Comparison of ENCODE assay signal across 1 cellular context in the genomic region with DNA sequence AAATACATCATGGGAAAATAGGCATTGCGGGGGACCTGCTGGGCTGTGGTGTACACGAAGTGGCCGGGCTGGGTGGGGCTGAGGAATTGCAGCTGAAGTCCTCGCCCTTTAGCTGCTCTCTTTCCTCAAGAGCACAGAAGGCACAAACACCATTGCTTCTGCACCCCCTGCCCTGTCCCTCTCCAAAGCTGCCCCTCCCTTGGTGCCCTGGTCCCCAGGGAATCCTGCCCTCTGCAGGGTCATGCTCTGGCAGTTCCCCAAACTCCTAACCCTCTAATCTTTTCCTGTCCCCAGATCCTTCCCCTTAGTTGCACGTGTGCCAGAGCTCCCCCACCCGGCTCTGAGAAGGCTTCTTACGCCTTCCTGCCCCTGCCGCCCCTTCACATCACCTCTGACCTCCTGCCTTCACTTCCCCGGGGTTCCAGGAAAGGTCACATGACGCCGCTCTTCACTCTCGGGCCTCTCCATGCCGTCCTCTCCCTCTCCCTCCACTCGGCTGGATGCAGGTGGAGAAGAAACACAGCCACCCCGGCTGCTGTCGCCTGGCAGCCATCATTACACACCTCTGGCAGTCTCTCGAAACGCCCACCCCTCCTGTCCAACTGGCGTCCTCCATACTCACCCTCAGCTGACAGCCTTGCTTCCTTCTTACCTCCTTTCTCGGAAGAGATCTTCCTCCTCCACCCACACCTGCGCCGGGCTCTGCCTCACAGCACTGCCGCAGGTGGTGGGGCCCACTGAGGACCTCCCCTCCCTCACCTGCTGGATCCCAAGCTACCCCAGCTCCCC.
A peak's percentile ranks its signal among the peaks of the same experiment; 100 is the strongest.
TF ChIP-seq lines count a peak whose summit lies in the region.

No MANE protein-coding gene starts in this region.

TF ChIP-seq in HEK293, 187 proteins besides CTCF, POLR2A, EP300 and RAD21 (continued from another document):
- no peak for TF ChIP-seq ZNF169 (tag by site-specific recombination; IDR thresholded peaks at IDR 0.05)
- no peak for TF ChIP-seq ZNF324 (tag by site-specific recombination; IDR thresholded peaks at IDR 0.05)
- TF ChIP-seq ZNF621 (tag by site-specific recombination; IDR thresholded peaks at IDR 0.05): no peak
- TF ChIP-seq, protein P1, sequence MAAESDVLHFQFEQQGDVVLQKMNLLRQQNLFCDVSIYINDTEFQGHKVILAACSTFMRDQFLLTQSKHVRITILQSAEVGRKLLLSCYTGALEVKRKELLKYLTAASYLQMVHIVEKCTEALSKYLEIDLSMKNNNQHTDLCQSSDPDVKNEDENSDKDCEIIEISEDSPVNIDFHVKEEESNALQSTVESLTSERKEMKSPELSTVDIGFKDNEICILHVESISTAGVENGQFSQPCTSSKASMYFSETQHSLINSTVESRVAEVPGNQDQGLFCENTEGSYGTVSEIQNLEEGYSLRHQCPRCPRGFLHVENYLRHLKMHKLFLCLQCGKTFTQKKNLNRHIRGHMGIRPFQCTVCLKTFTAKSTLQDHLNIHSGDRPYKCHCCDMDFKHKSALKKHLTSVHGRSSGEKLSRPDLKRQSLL (tag by site-specific recombination; IDR thresholded peaks at IDR 0.05): no peak
- TF ChIP-seq, protein P2, sequence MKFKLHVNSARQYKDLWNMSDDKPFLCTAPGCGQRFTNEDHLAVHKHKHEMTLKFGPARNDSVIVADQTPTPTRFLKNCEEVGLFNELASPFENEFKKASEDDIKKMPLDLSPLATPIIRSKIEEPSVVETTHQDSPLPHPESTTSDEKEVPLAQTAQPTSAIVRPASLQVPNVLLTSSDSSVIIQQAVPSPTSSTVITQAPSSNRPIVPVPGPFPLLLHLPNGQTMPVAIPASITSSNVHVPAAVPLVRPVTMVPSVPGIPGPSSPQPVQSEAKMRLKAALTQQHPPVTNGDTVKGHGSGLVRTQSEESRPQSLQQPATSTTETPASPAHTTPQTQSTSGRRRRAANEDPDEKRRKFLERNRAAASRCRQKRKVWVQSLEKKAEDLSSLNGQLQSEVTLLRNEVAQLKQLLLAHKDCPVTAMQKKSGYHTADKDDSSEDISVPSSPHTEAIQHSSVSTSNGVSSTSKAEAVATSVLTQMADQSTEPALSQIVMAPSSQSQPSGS (tag by site-specific recombination; IDR thresholded peaks at IDR 0.05; ENCODE audit: low read depth): no peak
- no peak for TF ChIP-seq ZSCAN16 (tag by site-specific recombination; IDR thresholded peaks at IDR 0.05)
- peak; percentile 34; the same call in 1 of the 2 replicates for TF ChIP-seq EGR2 (tag by site-specific recombination; IDR thresholded peaks at IDR 0.05; ENCODE audit: low read depth)
- TF ChIP-seq BCL11A (tag by site-specific recombination; IDR thresholded peaks at IDR 0.05; ENCODE audit: low read depth): no peak
- TF ChIP-seq ZNF175 (tag by site-specific recombination; IDR thresholded peaks at IDR 0.05): no peak
- TF ChIP-seq TRIM28 (IDR thresholded peaks at IDR 0.05; ENCODE audit: borderline replicate concordance, low read length): no peak
- no peak for TF ChIP-seq ZNF19 (tag by site-specific recombination; IDR thresholded peaks at IDR 0.05; ENCODE audit: low read depth)
- no peak for TF ChIP-seq ZNF114 (tag by site-specific recombination; IDR thresholded peaks at IDR 0.05)
- no peak for TF ChIP-seq YY2 (tag by site-specific recombination; IDR thresholded peaks at IDR 0.05)
- no peak for TF ChIP-seq ZNF48 (tag by site-specific recombination; IDR thresholded peaks at IDR 0.05)
- no peak for TF ChIP-seq ZNF830 (tag by site-specific recombination; IDR thresholded peaks at IDR 0.05; ENCODE audit: low read depth)
- TF ChIP-seq KLF1 (tag by site-specific recombination; IDR thresholded peaks at IDR 0.05): 0 out of 2 replicates have a peak, but pooled peaks have one; percentile 12
- no peak for TF ChIP-seq ZNF792 (tag by site-specific recombination; IDR thresholded peaks at IDR 0.05)
- no peak for TF ChIP-seq ZNF473 (tag by site-specific recombination; IDR thresholded peaks at IDR 0.05)
- no peak for TF ChIP-seq ZBTB48 (tag by site-specific recombination; IDR thresholded peaks at IDR 0.05)
- TF ChIP-seq ZNF623 (tag by site-specific recombination; IDR thresholded peaks at IDR 0.05): no peak
- no peak for TF ChIP-seq ZNF335 (tag by site-specific recombination; conservative IDR thresholded peaks at IDR 0.05)
- no peak for TF ChIP-seq ZNF366 (tag by site-specific recombination; conservative IDR thresholded peaks at IDR 0.05)
- TF ChIP-seq, protein P3, sequence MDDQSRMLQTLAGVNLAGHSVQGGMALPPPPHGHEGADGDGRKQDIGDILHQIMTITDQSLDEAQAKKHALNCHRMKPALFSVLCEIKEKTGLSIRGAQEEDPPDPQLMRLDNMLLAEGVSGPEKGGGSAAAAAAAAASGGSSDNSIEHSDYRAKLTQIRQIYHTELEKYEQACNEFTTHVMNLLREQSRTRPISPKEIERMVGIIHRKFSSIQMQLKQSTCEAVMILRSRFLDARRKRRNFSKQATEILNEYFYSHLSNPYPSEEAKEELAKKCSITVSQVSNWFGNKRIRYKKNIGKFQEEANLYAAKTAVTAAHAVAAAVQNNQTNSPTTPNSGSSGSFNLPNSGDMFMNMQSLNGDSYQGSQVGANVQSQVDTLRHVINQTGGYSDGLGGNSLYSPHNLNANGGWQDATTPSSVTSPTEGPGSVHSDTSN (CRISPR knock-in tag; IDR thresholded peaks at IDR 0.05): no peak
- no peak for TF ChIP-seq ZNF785 (tag by site-specific recombination; IDR thresholded peaks at IDR 0.05)
- TF ChIP-seq, protein P4, sequence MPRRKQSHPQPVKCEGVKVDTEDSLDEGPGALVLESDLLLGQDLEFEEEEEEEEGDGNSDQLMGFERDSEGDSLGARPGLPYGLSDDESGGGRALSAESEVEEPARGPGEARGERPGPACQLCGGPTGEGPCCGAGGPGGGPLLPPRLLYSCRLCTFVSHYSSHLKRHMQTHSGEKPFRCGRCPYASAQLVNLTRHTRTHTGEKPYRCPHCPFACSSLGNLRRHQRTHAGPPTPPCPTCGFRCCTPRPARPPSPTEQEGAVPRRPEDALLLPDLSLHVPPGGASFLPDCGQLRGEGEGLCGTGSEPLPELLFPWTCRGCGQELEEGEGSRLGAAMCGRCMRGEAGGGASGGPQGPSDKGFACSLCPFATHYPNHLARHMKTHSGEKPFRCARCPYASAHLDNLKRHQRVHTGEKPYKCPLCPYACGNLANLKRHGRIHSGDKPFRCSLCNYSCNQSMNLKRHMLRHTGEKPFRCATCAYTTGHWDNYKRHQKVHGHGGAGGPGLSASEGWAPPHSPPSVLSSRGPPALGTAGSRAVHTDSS (tag by site-specific recombination; IDR thresholded peaks at IDR 0.05): no peak
- no peak for TF ChIP-seq SCRT2 (tag by site-specific recombination; IDR thresholded peaks at IDR 0.05)
- no peak for TF ChIP-seq ZNF211 (tag by site-specific recombination; IDR thresholded peaks at IDR 0.05; ENCODE audit: low read depth)
- TF ChIP-seq, protein P5, sequence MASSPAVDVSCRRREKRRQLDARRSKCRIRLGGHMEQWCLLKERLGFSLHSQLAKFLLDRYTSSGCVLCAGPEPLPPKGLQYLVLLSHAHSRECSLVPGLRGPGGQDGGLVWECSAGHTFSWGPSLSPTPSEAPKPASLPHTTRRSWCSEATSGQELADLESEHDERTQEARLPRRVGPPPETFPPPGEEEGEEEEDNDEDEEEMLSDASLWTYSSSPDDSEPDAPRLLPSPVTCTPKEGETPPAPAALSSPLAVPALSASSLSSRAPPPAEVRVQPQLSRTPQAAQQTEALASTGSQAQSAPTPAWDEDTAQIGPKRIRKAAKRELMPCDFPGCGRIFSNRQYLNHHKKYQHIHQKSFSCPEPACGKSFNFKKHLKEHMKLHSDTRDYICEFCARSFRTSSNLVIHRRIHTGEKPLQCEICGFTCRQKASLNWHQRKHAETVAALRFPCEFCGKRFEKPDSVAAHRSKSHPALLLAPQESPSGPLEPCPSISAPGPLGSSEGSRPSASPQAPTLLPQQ (tag by site-specific recombination; IDR thresholded peaks at IDR 0.05): peak; percentile 68
- TF ChIP-seq SCRT1 (tag by site-specific recombination; IDR thresholded peaks at IDR 0.05; ENCODE audit: borderline replicate concordance): no peak
- TF ChIP-seq ZFP69B (tag by site-specific recombination; IDR thresholded peaks at IDR 0.05): peak; percentile 84
